ENCODE assay signal across 19 cellular contexts in genomic region chr2:209840434-209840833, GRCh38.
"Had no signal": no experiment of that assay in that cellular context is flagged by ENCODE, and none has a peak within 500 bp of the region (broad histone marks: within the 10 kb centered on the region; RNA-seq: fewer than 3 reads in every experiment).

No MANE protein-coding gene starts in this region.

- H3K27ac Mint-ChIP-seq: effector memory CD8-positive, alpha-beta T cell; natural killer cell treated with Interleukin-12 subunit alpha and Interleukin-12 subunit beta and Interleukin-15 and Interleukin-18, amount 100 ng/mL, for 72 hours; neural progenitor cell; progenitor cell of endocrine pancreas had no signal

- H3K27me3 Mint-ChIP-seq: effector memory CD8-positive, alpha-beta T cell; progenitor cell of endocrine pancreas had no signal

- H3K4me1 ChIP-seq: esophagus muscularis mucosa, gastrocnemius medialis, neural progenitor cell had no signal

- H3K27ac ChIP-seq: epithelial cell of prostate, esophagus muscularis mucosa, gastrocnemius medialis, neural progenitor cell, ovary had no signal

- H3K4me3 Mint-ChIP-seq: effector memory CD8-positive, alpha-beta T cell; natural killer cell treated with Interleukin-12 subunit alpha and Interleukin-12 subunit beta and Interleukin-15 and Interleukin-18, amount 100 ng/mL, for 72 hours; neural progenitor cell had no signal

- H3K4me1 Mint-ChIP-seq: neural progenitor cell had no signal

- DNase-seq: effector memory CD8-positive, alpha-beta T cell; gastrocnemius medialis; left colon; left ventricle myocardium superior; mesenchymal stem cell; midbrain; nucleus accumbens; ovary; right cardiac atrium; stimulated activated CD4-positive, alpha-beta T cell treated with anti-CD3 and anti-CD28 coated beads, Interleukin-2, amount 100 ng/mL, for 48 hours; stimulated activated naive CD4-positive, alpha-beta T cell treated with Interleukin-2 at 50 U/mL for 16 hours; trophoblast cell had no signal

- H3K9me3 ChIP-seq: esophagus muscularis mucosa, gastrocnemius medialis, ovary had no signal

- H3K36me3 Mint-ChIP-seq: natural killer cell treated with Interleukin-12 subunit alpha and Interleukin-12 subunit beta and Interleukin-15 and Interleukin-18, amount 100 ng/mL, for 72 hours had no signal

- H3K27me3 ChIP-seq: esophagus muscularis mucosa, gastrocnemius medialis, neural progenitor cell, ovary had no signal

- H3K4me3 ChIP-seq: esophagus muscularis mucosa, gastrocnemius medialis, lung, neural progenitor cell, ovary, smooth muscle cell had no signal

- H3K9me3 Mint-ChIP-seq: neural progenitor cell had no signal

- H3K36me3 ChIP-seq: esophagus muscularis mucosa, gastrocnemius medialis, neural progenitor cell, ovary had no signal
